ENCODE assay signal across 1 cellular context in the genomic region with DNA sequence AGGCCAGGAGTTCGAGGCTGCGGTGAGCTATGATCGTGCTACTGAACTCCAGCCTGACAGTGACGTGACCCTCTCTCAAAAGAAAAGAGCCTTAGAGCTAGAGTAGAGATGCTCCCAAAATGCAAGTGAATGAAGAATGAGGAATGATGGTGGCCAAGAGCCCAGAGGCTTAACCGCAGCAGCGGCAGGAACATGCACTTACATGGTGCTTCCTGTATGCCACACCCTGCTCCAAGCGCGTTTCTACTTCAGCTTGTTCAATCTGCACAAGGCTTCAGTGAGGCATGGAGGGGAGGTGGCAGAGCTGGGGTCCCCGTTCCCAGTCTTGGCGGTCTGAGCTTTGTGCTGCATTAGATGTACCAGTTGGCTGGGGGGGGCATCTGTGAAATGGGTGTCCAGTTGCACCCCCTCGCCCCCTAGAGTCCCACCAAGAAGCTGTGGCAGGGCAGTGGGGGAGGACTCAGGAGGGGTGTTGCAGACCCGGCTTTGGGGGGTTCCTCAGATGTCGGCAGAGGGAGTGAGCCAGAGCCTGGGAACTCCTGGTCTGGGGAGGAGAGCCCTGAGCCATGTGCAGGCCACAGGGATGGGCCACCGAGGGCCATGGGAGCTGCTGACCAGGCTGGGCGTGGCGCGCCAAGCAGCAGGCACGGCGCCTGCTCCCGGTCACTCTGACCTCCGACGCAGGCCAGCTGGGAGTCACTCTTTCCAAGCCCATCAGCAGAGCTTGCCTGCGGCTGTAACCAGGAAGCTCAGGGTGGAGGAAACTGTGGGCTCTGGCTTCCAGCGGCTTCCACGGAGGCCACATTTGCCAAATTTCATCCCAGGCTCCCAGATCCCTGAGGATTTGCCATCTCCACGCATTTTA.
TF ChIP-seq lines count a peak whose summit lies in the region.

No MANE protein-coding gene starts in this region.

TF ChIP-seq in endothelial cell of umbilical vein, 7 proteins besides CTCF, POLR2A, EP300 and RAD21:
- no peak for TF ChIP-seq FOS (IDR thresholded peaks at IDR 0.05; ENCODE audit: borderline replicate concordance, insufficient read depth, low read length)
- no peak for TF ChIP-seq GATA2 (IDR thresholded peaks at IDR 0.05; ENCODE audit: insufficient read depth, insufficient read length, low read depth, low read length)
- TF ChIP-seq POLR2AphosphoS5 (IDR thresholded peaks at IDR 0.05; ENCODE audit: insufficient read depth, low read depth, low read length) = no peak
- TF ChIP-seq MYC (IDR thresholded peaks at IDR 0.05; ENCODE audit: low read depth, low read length) = no peak
- TF ChIP-seq JUN (IDR thresholded peaks at IDR 0.05; ENCODE audit: borderline replicate concordance, insufficient read depth, insufficient read length, low read depth) = no peak
- TF ChIP-seq, protein P1, sequence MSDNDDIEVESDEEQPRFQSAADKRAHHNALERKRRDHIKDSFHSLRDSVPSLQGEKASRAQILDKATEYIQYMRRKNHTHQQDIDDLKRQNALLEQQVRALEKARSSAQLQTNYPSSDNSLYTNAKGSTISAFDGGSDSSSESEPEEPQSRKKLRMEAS (IDR thresholded peaks at IDR 0.05; ENCODE audit: insufficient read depth, insufficient read length) = no peak
- TF ChIP-seq EZH2 (IDR thresholded peaks at IDR 0.05; ENCODE audit: borderline replicate concordance, low read depth, low read length, severe bottlenecking) = no peak
